In genomic region chr11:10287140-10287539, GRCh38 we compare ENCODE assay signal across 26 cellular contexts. TPM values are rescaled to one million over a fixed set of nuclear protein-coding genes. Genes with fewer than 3 reads are reported as not detected.
"Had no signal": no experiment of that assay in that cellular context is flagged by ENCODE, and none has a peak within 500 bp of the region (broad histone marks: within the 10 kb centered on the region; RNA-seq: fewer than 3 reads in every experiment).

No MANE protein-coding gene starts in this region.

- H3K27ac ChIP-seq: adrenal gland, body of pancreas, cardiac muscle cell, parathyroid adenoma, testis, transverse colon, VCaP had no signal

- H3K36me3 ChIP-seq: adrenal gland, cardiac muscle cell, transverse colon had no signal

- H3K4me3 ChIP-seq: adrenal gland, body of pancreas, cardiac muscle cell, spleen, testis, transverse colon had no signal

- H3K36me3 Mint-ChIP-seq: activated naive CD8-positive, alpha-beta T cell treated with anti-CD3 and anti-CD28 coated beads for 36 hours had no signal

- H3K27ac Mint-ChIP-seq: activated naive CD4-positive, alpha-beta T cell treated with anti-CD3 and anti-CD28 coated beads for 36 hours; activated naive CD8-positive, alpha-beta T cell treated with anti-CD3 and anti-CD28 coated beads for 36 hours; effector memory CD8-positive, alpha-beta T cell; naive thymus-derived CD4-positive, alpha-beta T cell had no signal

- FAIRE-seq: keratinocyte had no signal

- DNase-seq: activated CD4-positive, alpha-beta T cell treated with anti-CD3 and anti-CD28 coated beads for 48 hours; activated CD4-positive, alpha-beta T cell treated with anti-CD3 and anti-CD28 coated beads, Interleukin-2, amount 50 U/mL, for 48 hours; activated CD8-positive, alpha-beta memory T cell treated with anti-CD3 and anti-CD28 coated beads for 24 hours; activated effector memory CD4-positive, alpha-beta T cell treated with Interleukin-2 at 50 U/mL for 16 hours; activated naive CD4-positive, alpha-beta T cell treated with anti-CD3 and anti-CD28 coated beads for 36 hours; activated naive CD8-positive, alpha-beta T cell treated with anti-CD3 and anti-CD28 coated beads for 36 hours; adrenal gland; aorta; body of pancreas; cortex of kidney; effector memory CD8-positive, alpha-beta T cell; erythroblast; hippocampal formation; left colon; mammary epithelial cell; naive thymus-derived CD4-positive, alpha-beta T cell; occipital lobe; right cardiac atrium; spleen; stimulated activated naive CD4-positive, alpha-beta T cell; testis; transverse colon had no signal

- H3K9me3 Mint-ChIP-seq: activated naive CD4-positive, alpha-beta T cell treated with anti-CD3 and anti-CD28 coated beads for 36 hours; activated naive CD8-positive, alpha-beta T cell treated with anti-CD3 and anti-CD28 coated beads for 36 hours; effector memory CD8-positive, alpha-beta T cell had no signal

- H3K4me3 Mint-ChIP-seq: activated naive CD4-positive, alpha-beta T cell treated with anti-CD3 and anti-CD28 coated beads for 36 hours; activated naive CD8-positive, alpha-beta T cell treated with anti-CD3 and anti-CD28 coated beads for 36 hours; effector memory CD8-positive, alpha-beta T cell; naive thymus-derived CD4-positive, alpha-beta T cell had no signal

- H3K27me3 ChIP-seq: adrenal gland, body of pancreas, cardiac muscle cell, spleen, testis, transverse colon had no signal

RNA-seq across cellular contexts. Expression of gene ADM, which starts 17.7 kb away (rescaled TPM):
- polyA plus RNA-seq: naive thymus-derived CD4-positive, alpha-beta T cell had no signal
